1 cellular context compared by ENCODE assay signal in genomic region chr18:69388222-69388621, GRCh38.
TF ChIP-seq lines count a peak whose summit lies in the region.

No MANE protein-coding gene starts in this region.

TF ChIP-seq in H1, 55 proteins besides CTCF, POLR2A, EP300 and RAD21 (continued from another document):
- TF ChIP-seq SIN3A (conservative IDR thresholded peaks at IDR 0.05 in 1 of 2, IDR thresholded peaks at IDR 0.05 in 1 of 2; ENCODE audit: low read depth in 1 of 2, low read length in 2 of 2), result no peak
- TF ChIP-seq POU5F1 (IDR thresholded peaks at IDR 0.05; ENCODE audit: low read depth, low read length), result no peak
- TF ChIP-seq TBP (IDR thresholded peaks at IDR 0.05; ENCODE audit: low read depth, low read length), result no peak
- no peak for TF ChIP-seq TAF1 (IDR thresholded peaks at IDR 0.05; ENCODE audit: low read depth, low read length)
- no peak for TF ChIP-seq SRF (IDR thresholded peaks at IDR 0.05; ENCODE audit: low read depth, low read length)
TF ChIP-seq in H1: peak in this region for 0.
